ENCODE assay signal across 21 cellular contexts in the genomic region with DNA sequence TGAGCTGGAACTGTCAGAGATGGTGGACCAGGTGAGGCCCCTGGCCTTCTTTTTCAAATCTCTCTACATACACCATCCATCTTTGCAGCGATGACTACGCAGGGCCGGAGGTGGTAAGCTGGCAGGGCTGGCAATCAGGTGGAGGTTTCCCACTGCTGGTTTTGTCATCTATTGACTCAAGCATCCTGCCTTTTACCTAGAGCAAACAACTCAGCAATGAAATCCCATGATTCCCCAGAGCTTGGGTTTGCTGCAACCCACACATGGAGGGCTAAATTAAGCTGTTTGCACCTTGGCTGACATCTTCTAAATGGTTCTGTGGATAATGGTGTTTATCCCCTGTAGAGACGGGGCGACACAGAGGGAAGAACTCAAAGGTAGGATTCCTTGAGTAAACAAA.
DNase-seq lines count a peak whose midpoint lies in the region; ATAC-seq and TF ChIP-seq lines count a peak whose summit lies in the region.
"Had no signal": no experiment of that assay in that cellular context is flagged by ENCODE, and none has a peak within 500 bp of the region (broad histone marks: within the 10 kb centered on the region; RNA-seq: fewer than 3 reads in every experiment).

No MANE protein-coding gene starts in this region.

- CTCF ChIA-PET in PC-3 (lab: Charles Lee) = no interaction called here

- H3K4me1 ChIP-seq in PC-3 (ENCODE audit: insufficient read depth, low read length) (peaks cover 33% of the 10 kb centered on the region), SJCRH30 (no peaks in the 10 kb centered on the region)
- H3K4me1 ChIP-seq: gastrocnemius medialis, psoas muscle had no signal

- no peak for TF ChIP-seq CTCF in PC-3 (conservative IDR thresholded peaks at IDR 0.05; ENCODE audit: low read depth, low read length)
- no peak for TF ChIP-seq CTCF in omental fat pad (IDR thresholded peaks at IDR 0.05)

- H3K27me3 ChIP-seq in PC-3 (ENCODE audit: low read length) = no peaks in the 10 kb centered on the region
- no peaks in the 10 kb centered on the region for H3K27me3 ChIP-seq in SJCRH30
- H3K27me3 ChIP-seq: adrenal gland, gastrocnemius medialis had no signal

- intact Hi-C loops in PC-3 (cut with micrococcal nuclease) = no loop called here

- no TSS peak for BruUV-seq in PC-3 (replicated peaks; lab: Mats Ljungman, UMichigan)

- no peaks in the 10 kb centered on the region for H3F3A ChIP-seq in PC-3 (ENCODE audit: low read length, unreplicated experiment)

- H3K4me2 ChIP-seq in PC-3 (ENCODE audit: low read length) = peak overlapping the region; percentile 58
- H3K4me2 ChIP-seq: smooth muscle cell had no signal

- H4K20me1 ChIP-seq in PC-3 (ENCODE audit: low read length) = no peaks in the 10 kb centered on the region

- H3K27ac ChIP-seq in PC-3 (ENCODE audit: low read length) (peak overlapping the region; percentile 88), SJCRH30 (no peak overlapping the region)
- H3K27ac ChIP-seq: gastrocnemius medialis, psoas muscle had no signal

- DNase-seq in DMS153 (lab: John Stamatoyannopoulos, UW) (peak; percentile 86), NCI-H146 treated with DMSO at 0.1 percent for 48 hours (lab: John Stamatoyannopoulos, UW; ENCODE audit: unreplicated experiment) (peak; percentile 17), PC-3 (peak; percentile 73), omental fat pad (ENCODE audit: low spot score) (no peak), DMS114 treated with DMSO at 0.1 percent for 48 hours (lab: John Stamatoyannopoulos, UW; ENCODE audit: unreplicated experiment) (no peak), MV-4-11 (lab: John Stamatoyannopoulos, UW) (no peak), SJCRH30 (no peak)
- DNase-seq: activated CD8-positive, alpha-beta memory T cell treated with anti-CD3 and anti-CD28 coated beads, Interleukin-2, amount 50 U/mL, for 48 hours; activated gamma-delta T cell; DMS79 treated with DMSO at 0.1 percent for 48 hours; gastrocnemius medialis; HFFc6; NCI-H446; psoas muscle; stimulated activated CD4-positive, alpha-beta T cell treated with anti-CD3 and anti-CD28 coated beads, Interleukin-4, amount 100 ng/mL, for 4 hours; T-cell had no signal

- POLR2A ChIA-PET in PC-3 (lab: Charles Lee; ENCODE audit: unreplicated experiment) = interaction anchor here (0.6 kb wide), 1 partner anchor 33 kb away, joined by 3 read pairs; no protein-coding TSS in a partner anchor

- ATAC-seq in PC-3 (no peak), omental fat pad (ENCODE audit: low FRiP score) (peak; percentile 58), HG03139 (IDR thresholded peaks at IDR 0.05; ENCODE audit: unreplicated experiment) (no peak)
- ATAC-seq: gastrocnemius medialis; natural killer cell treated with Interleukin-12 subunit alpha and Interleukin-12 subunit beta and Interleukin-15 and Interleukin-18, amount 100 ng/mL, for 72 hours; psoas muscle; T-cell had no signal

- no peaks in the 10 kb centered on the region for H3K79me2 ChIP-seq in PC-3 (ENCODE audit: low read length)

- H3K4me3 ChIP-seq in PC-3 (ENCODE audit: low read length) (no peak overlapping the region), SJCRH30 (no peak overlapping the region)
- H3K4me3 ChIP-seq: adrenal gland, gastrocnemius medialis, K562, psoas muscle, smooth muscle cell had no signal

- H3K9me2 ChIP-seq in PC-3 (replicated peaks; ENCODE audit: low read length) = no peaks in the 10 kb centered on the region

- H3K9ac ChIP-seq in PC-3 (ENCODE audit: low read length) = peak overlapping the region; percentile 70

- H3K9me3 ChIP-seq in PC-3 (ENCODE audit: low read length) (no peaks in the 10 kb centered on the region), SJCRH30 (replicated peaks) (no peaks in the 10 kb centered on the region; the same call in 1 of the 2 replicates)
- H3K9me3 ChIP-seq: adrenal gland, gastrocnemius medialis, psoas muscle had no signal

- H2AFZ ChIP-seq in PC-3 (ENCODE audit: low read length) = peak overlapping the region; percentile 60

- no peaks in the 10 kb centered on the region for H3K36me3 ChIP-seq in PC-3 (ENCODE audit: low read depth, low read length)
- H3K36me3 ChIP-seq in SJCRH30 = no peaks in the 10 kb centered on the region
- H3K36me3 ChIP-seq: adrenal gland, gastrocnemius medialis had no signal

Comparison
In these comparisons a context has a peak if more than half of its experiments do, and no peak if none do; other contexts are left out.
1. DNase-seq: peak in DMS153 (single experiment), NCI-H146 treated with DMSO at 0.1 percent for 48 hours (single experiment) and PC-3 (single experiment); none in omental fat pad (single experiment), DMS114 treated with DMSO at 0.1 percent for 48 hours (single experiment), MV-4-11 (single experiment) and SJCRH30 (0 of 2).